In genomic region chr9:133738806-133739150, GRCh38 we compare ENCODE assay signal across 20 cellular contexts. TPM values are rescaled to one million over a fixed set of nuclear protein-coding genes. Genes with fewer than 3 reads are reported as not detected.
DNase-seq lines count a peak whose midpoint lies in the region; ATAC-seq and TF ChIP-seq lines count a peak whose summit lies in the region.
"Had no signal": no experiment of that assay in that cellular context is flagged by ENCODE, and none has a peak within 500 bp of the region (broad histone marks: within the 10 kb centered on the region; RNA-seq: fewer than 3 reads in every experiment).

No MANE protein-coding gene starts in this region.

- H3K27ac ChIP-seq in HCT116 (ENCODE audit: low read depth, low read length) (no peak overlapping the region), right lobe of liver (peak overlapping the region in 2 of 3 donors; percentile 83 to 91)
- H3K27ac ChIP-seq: colonic mucosa, neutrophil had no signal

- no peak overlapping the region for H2AFZ ChIP-seq in HCT116 (ENCODE audit: low read depth, low read length, poor library complexity, severe bottlenecking)

- H3K4me3 Mint-ChIP-seq in T-helper 17 cell, result peak overlapping the region; percentile 63
- peak overlapping the region; percentile 53 for H3K4me3 Mint-ChIP-seq in stimulated activated effector memory CD8-positive, alpha-beta T cell treated with anti-CD3 and anti-CD28 coated beads, Interleukin-12 subunit alpha, Interleukin-12 subunit beta, amount 100 ng/mL, for 72 hours
- peak overlapping the region in 1 of 2 donors; percentile 74 for H3K4me3 Mint-ChIP-seq in stimulated activated naive CD8-positive, alpha-beta T cell treated with anti-CD3 and anti-CD28 coated beads, Interleukin-15, amount 100 ng/mL, for 72 hours

- TF ChIP-seq RAD21 in HCT116 (IDR thresholded peaks at IDR 0.05; ENCODE audit: low read depth), result no peak

- H3K36me3 ChIP-seq in HCT116 (ENCODE audit: control insufficient read depth in 1 of 2, insufficient read depth in 2 of 2, low read length in 2 of 2) (no peaks in the 10 kb centered on the region), right lobe of liver (no peaks in the 10 kb centered on the region)
- H3K36me3 ChIP-seq: colonic mucosa, neutrophil, thyroid gland had no signal

- H3K4me1 Mint-ChIP-seq in T-helper 17 cell, result peaks cover 3% of the 10 kb centered on the region
- peaks cover 13% of the 10 kb centered on the region for H3K4me1 Mint-ChIP-seq in stimulated activated effector memory CD8-positive, alpha-beta T cell treated with anti-CD3 and anti-CD28 coated beads, Interleukin-12 subunit alpha, Interleukin-12 subunit beta, amount 100 ng/mL, for 72 hours
- peaks cover 18% of the 10 kb centered on the region for H3K4me1 Mint-ChIP-seq in stimulated activated naive CD8-positive, alpha-beta T cell treated with anti-CD3 and anti-CD28 coated beads, Interleukin-15, amount 100 ng/mL, for 72 hours

- no peaks in the 10 kb centered on the region for H3K9me3 ChIP-seq in HCT116 (ENCODE audit: control insufficient read depth in 1 of 2, insufficient read depth in 1 of 2, low read depth in 1 of 2, low read length in 2 of 2)
- H3K9me3 ChIP-seq in T-helper 17 cell (ENCODE audit: control insufficient read depth, low read length, poor library complexity, severe bottlenecking), result no peaks in the 10 kb centered on the region
- no peaks in the 10 kb centered on the region for H3K9me3 ChIP-seq in right lobe of liver
- H3K9me3 ChIP-seq: colonic mucosa, neutrophil, thyroid gland had no signal

- intact Hi-C loops in HCT116 (cut with micrococcal nuclease) (no loop called here), right lobe of liver (cut with DNase I) (loop anchor here in 1 of 2 donors (10.0 kb wide), 1 partner anchor 214 kb away; the partner anchor contains the start of gene MYMK)

- H3K9ac ChIP-seq in HCT116 (ENCODE audit: low read length), result no peak overlapping the region

- no peak for ATAC-seq in HCT116
- ATAC-seq in T-helper 17 cell, result no peak
- no peak for ATAC-seq in right lobe of liver
- no peak for ATAC-seq in stimulated activated effector memory CD8-positive, alpha-beta T cell treated with anti-CD3 and anti-CD28 coated beads, Interleukin-12 subunit alpha, Interleukin-12 subunit beta, amount 100 ng/mL, for 72 hours
- ATAC-seq in stimulated activated naive CD8-positive, alpha-beta T cell treated with anti-CD3 and anti-CD28 coated beads, Interleukin-15, amount 100 ng/mL, for 72 hours, result no peak
- no peak for ATAC-seq in GM18858 (IDR thresholded peaks at IDR 0.05; ENCODE audit: unreplicated experiment)

- no peaks in the 10 kb centered on the region for H3K79me2 ChIP-seq in HCT116 (ENCODE audit: insufficient read depth, low read length)

- POLR2A ChIA-PET in HCT116 (lab: Charles Lee), result interaction anchor here (0.6 kb wide), 1 partner anchor 424 kb away, joined by 4 read pairs; no protein-coding TSS in a partner anchor

- H3K9me2 ChIP-seq in HCT116 (ENCODE audit: insufficient read depth), result no peaks in the 10 kb centered on the region

- CTCF ChIA-PET in HCT116 (lab: Charles Lee), result interaction anchor here (1.2 kb wide), 2 partner anchors 44 to 255 kb away, joined by 3 to 6 read pairs; no protein-coding TSS in a partner anchor

- peak overlapping the region; percentile 81 for H3K4me2 ChIP-seq in HCT116 (ENCODE audit: low read length)

- BruUV-seq in HCT116 (replicated peaks; lab: Mats Ljungman, UMichigan), result no TSS peak

- H3K27me3 ChIP-seq in HCT116 (ENCODE audit: insufficient read depth, low read length) (no peaks in the 10 kb centered on the region), right lobe of liver (no peaks in the 10 kb centered on the region)
- H3K27me3 ChIP-seq: colonic mucosa, thyroid gland had no signal

- H3K4me1 ChIP-seq in HCT116 (ENCODE audit: control insufficient read depth in 1 of 2, insufficient read depth in 2 of 2, low read length in 2 of 2) (peaks cover 5 to 13% of the 10 kb centered on the region in 2 experiments; a peak in 3 of 4 replicates), right lobe of liver (peaks cover 0 to 67% (median 17%) of the 10 kb centered on the region in 4 donors)

- H4K20me1 ChIP-seq in HCT116 (ENCODE audit: insufficient read depth), result no peaks in the 10 kb centered on the region

- TF ChIP-seq CTCF in HCT116 (IDR thresholded peaks at IDR 0.05 in 2 of 3, conservative IDR thresholded peaks at IDR 0.05 in 1 of 3; ENCODE audit: borderline replicate concordance in 1 of 3, insufficient read depth in 1 of 3, low read depth in 2 of 3, low read length in 2 of 3), result no peak
- no peak for TF ChIP-seq CTCF in right lobe of liver (IDR thresholded peaks at IDR 0.05)

- no peak for TF ChIP-seq POLR2A in HCT116 (IDR thresholded peaks at IDR 0.05; ENCODE audit: borderline replicate concordance, extremely low read depth, insufficient read depth, insufficient read length)
- no peak for TF ChIP-seq POLR2A in right lobe of liver (IDR thresholded peaks at IDR 0.05)

- DNase-seq in HCT116 (ENCODE audit: low read depth, low spot score) (no peak), T-helper 17 cell (no peak), right lobe of liver (no peak), hypothalamus (lab: John Stamatoyannopoulos, UW) (no peak), activated gamma-delta T cell (lab: John Stamatoyannopoulos, UW) (no peak)
- DNase-seq in stimulated activated effector memory CD8-positive, alpha-beta T cell treated with anti-CD3 and anti-CD28 coated beads, Interleukin-12 subunit alpha, Interleukin-12 subunit beta, amount 100 ng/mL, for 72 hours (ENCODE audit: low spot score in 2 of 2), result no peak
- no peak for DNase-seq in stimulated activated naive CD8-positive, alpha-beta T cell treated with anti-CD3 and anti-CD28 coated beads, Interleukin-15, amount 100 ng/mL, for 72 hours
- DNase-seq: activated CD4-positive, CD25-positive, alpha-beta regulatory T cell; colonic mucosa; foreskin fibroblast; hippocampal formation; NCI-H1417 treated with DMSO at 0.1 percent for 48 hours; NCI-H69 had no signal

- no peaks in the 10 kb centered on the region for H3K36me3 Mint-ChIP-seq in T-helper 17 cell (ENCODE audit: low read depth)
- H3K36me3 Mint-ChIP-seq in stimulated activated effector memory CD8-positive, alpha-beta T cell treated with anti-CD3 and anti-CD28 coated beads, Interleukin-12 subunit alpha, Interleukin-12 subunit beta, amount 100 ng/mL, for 72 hours, result no peaks in the 10 kb centered on the region
- H3K36me3 Mint-ChIP-seq: activated naive CD8-positive, alpha-beta T cell had no signal

- RAD21 ChIA-PET in HCT116 (lab: Charles Lee; ENCODE audit: low non-redundant PET in 1 of 2, low total read pairs in 2 of 2, uncharacterized antibody in 2 of 2, unreplicated experiment in 2 of 2), result no interaction called here

- H3K27me3 Mint-ChIP-seq in T-helper 17 cell, result peaks cover 13% of the 10 kb centered on the region
- H3K27me3 Mint-ChIP-seq in stimulated activated naive CD8-positive, alpha-beta T cell treated with anti-CD3 and anti-CD28 coated beads, Interleukin-15, amount 100 ng/mL, for 72 hours, result no peaks in the 10 kb centered on the region
- H3K27me3 Mint-ChIP-seq: activated naive CD8-positive, alpha-beta T cell; activated T-cell treated with anti-CD3 and anti-CD28 coated beads, Interleukin-2, amount 50 U/mL, for 24 hours had no signal

- no CpG with 5 or more reads among the region's 5 CpGs for WGBS in right lobe of liver (ENCODE audit: insufficient coverage, low coverage, low lambda C conversion rate, missing lambda C conversion rate)

- H3K4me3 ChIP-seq in HCT116 (replicated peaks in 1 of 2; ENCODE audit: low read depth in 1 of 2, low read length in 2 of 2) (no peak overlapping the region), right lobe of liver (peak overlapping the region; percentile 34 to 79 (median 77))
- H3K4me3 ChIP-seq: thyroid gland had no signal

- H3K27ac Mint-ChIP-seq in T-helper 17 cell, result no peak overlapping the region
- H3K27ac Mint-ChIP-seq in stimulated activated effector memory CD8-positive, alpha-beta T cell treated with anti-CD3 and anti-CD28 coated beads, Interleukin-12 subunit alpha, Interleukin-12 subunit beta, amount 100 ng/mL, for 72 hours, result no peak overlapping the region
- no peak overlapping the region for H3K27ac Mint-ChIP-seq in stimulated activated naive CD8-positive, alpha-beta T cell treated with anti-CD3 and anti-CD28 coated beads, Interleukin-15, amount 100 ng/mL, for 72 hours
- H3K27ac Mint-ChIP-seq: activated CD8-positive, alpha-beta T cell treated with anti-CD3 and anti-CD28 coated beads, Interleukin-2, amount 10 ng/mL, durations not matched to agents 7 days and 5 days; activated naive CD8-positive, alpha-beta T cell; activated T-cell treated with anti-CD3 and anti-CD28 coated beads, Interleukin-2, amount 50 U/mL, for 24 hours; T-helper 2 cell treated with Interferon-gamma antibody and Interleukin-4, amounts not matched to agents 5 μg/mL and 100 μg/mL, for 36 hours had no signal

- H3K9me3 Mint-ChIP-seq in stimulated activated effector memory CD8-positive, alpha-beta T cell treated with anti-CD3 and anti-CD28 coated beads, Interleukin-12 subunit alpha, Interleukin-12 subunit beta, amount 100 ng/mL, for 72 hours, result no peaks in the 10 kb centered on the region
- no peaks in the 10 kb centered on the region for H3K9me3 Mint-ChIP-seq in stimulated activated naive CD8-positive, alpha-beta T cell treated with anti-CD3 and anti-CD28 coated beads, Interleukin-15, amount 100 ng/mL, for 72 hours
- H3K9me3 Mint-ChIP-seq: activated T-cell treated with anti-CD3 and anti-CD28 coated beads, Interleukin-2, amount 50 U/mL, for 24 hours had no signal

TF ChIP-seq in HCT116, 20 proteins besides CTCF, POLR2A, EP300 and RAD21:
- no peak for TF ChIP-seq EGR1 (IDR thresholded peaks at IDR 0.05; ENCODE audit: low read depth)
- no peak for TF ChIP-seq JUND (IDR thresholded peaks at IDR 0.05)
- no peak for TF ChIP-seq CBX3 (IDR thresholded peaks at IDR 0.05; ENCODE audit: low read depth)
- no peak for TF ChIP-seq ATF3 (IDR thresholded peaks at IDR 0.05)
- no peak for TF ChIP-seq TCF7L2 (IDR thresholded peaks at IDR 0.05; ENCODE audit: borderline replicate concordance, extremely low read depth, insufficient read depth, insufficient read length)
- TF ChIP-seq SIN3A (IDR thresholded peaks at IDR 0.05; ENCODE audit: low read depth), result no peak

RNA-seq across cellular contexts. Expression of gene SARDH, which starts 0.6 kb away (rescaled TPM):
- total RNA-seq in HCT116 (2021; ENCODE audit: unreplicated experiment) (5.6 TPM), T-helper 17 cell (1 to 10 TPM; 2.2 to 6.8 TPM), right lobe of liver (100 to 1,000 TPM in 3 of 6 experiments, 10 to 100 TPM in 3; 67.3 to 183 (median 101) TPM)
- polyA plus RNA-seq in HCT116 (2012), result 4.7 and 5.0 TPM in 2 replicates

Comparison
In these comparisons a context has a peak if more than half of its experiments do, and no peak if none do; other contexts are left out.
1. H3K4me3 ChIP-seq: peak in right lobe of liver (3 of 3); none in HCT116 (0 of 2).
2. RNA of gene SARDH, which starts 0.6 kb away (total RNA-seq): 67.3 to 183 TPM in right lobe of liver; 2.2 to 6.8 TPM in T-helper 17 cell and 5.6 TPM in HCT116 (single experiment); every median in the first group is over 4 times any median in the second.